9 cellular contexts compared by ENCODE assay signal in the genomic region with DNA sequence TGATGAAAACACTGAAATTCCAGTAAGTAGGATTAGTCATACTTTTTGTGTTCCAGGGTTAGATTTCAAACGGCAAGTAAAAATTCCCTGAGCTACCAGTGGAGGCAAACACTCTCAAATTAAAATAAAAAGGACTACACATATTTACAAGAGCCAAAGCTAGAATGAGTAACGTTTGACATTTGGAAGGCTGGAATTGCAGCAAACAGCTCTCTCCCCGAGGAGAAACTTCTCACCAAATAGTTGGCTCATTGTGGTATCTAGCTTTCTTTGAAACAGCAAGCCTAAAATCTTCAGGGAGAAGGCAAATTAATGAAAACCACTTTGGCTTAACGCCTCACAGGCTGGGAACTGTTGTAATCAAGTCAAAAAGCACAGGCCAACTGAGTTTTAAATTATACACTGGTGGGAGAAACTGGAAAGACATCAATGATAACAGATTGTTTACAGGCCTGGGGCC.
DNase-seq lines count a peak whose midpoint lies in the region; ATAC-seq, FAIRE-seq and TF ChIP-seq lines count a peak whose summit lies in the region.
"Had no signal": no experiment of that assay in that cellular context is flagged by ENCODE, and none has a peak within 500 bp of the region (broad histone marks: within the 10 kb centered on the region; RNA-seq: fewer than 3 reads in every experiment).

No MANE protein-coding gene starts in this region.

- TF ChIP-seq CTCF in dorsolateral prefrontal cortex (IDR thresholded peaks at IDR 0.05 in 54 of 56, conservative IDR thresholded peaks at IDR 0.05 in 2 of 56; ENCODE audit: low read depth in 1 of 56, partially characterized antibody in 56 of 56) (peak in 3 of 56 donors; percentile 6 to 15 (median 10)), lower lobe of right lung (IDR thresholded peaks at IDR 0.05) (no peak), tibial nerve (IDR thresholded peaks at IDR 0.05) (peak; percentile 27 to 64 (median 56))

- peak; percentile 45 to 62 for ATAC-seq in lower lobe of right lung

- H3K9me3 ChIP-seq in lower lobe of right lung (no peaks in the 10 kb centered on the region), tibial nerve (no peaks in the 10 kb centered on the region)

- H3K27ac ChIP-seq in dorsolateral prefrontal cortex (peak overlapping the region in 31 of 59 donors; percentile 5 to 77 (median 48)), lower lobe of right lung (no peak overlapping the region), tibial nerve (peak overlapping the region; percentile 56 to 79 (median 69))

- peaks cover 15% of the 10 kb centered on the region for H3K4me1 ChIP-seq in lower lobe of right lung
- peaks cover 0 to 77% (median 13%) of the 10 kb centered on the region in 4 donors for H3K4me1 ChIP-seq in tibial nerve

- H3K4me3 ChIP-seq in dorsolateral prefrontal cortex: no peak overlapping the region
- H3K4me3 ChIP-seq in lower lobe of right lung: no peak overlapping the region
- H3K4me3 ChIP-seq in tibial nerve: no peak overlapping the region

- H3K27me3 ChIP-seq in dorsolateral prefrontal cortex (no peaks in the 10 kb centered on the region), lower lobe of right lung (ENCODE audit: low read depth) (no peaks in the 10 kb centered on the region), tibial nerve (no peaks in the 10 kb centered on the region)

- no peak for FAIRE-seq in HTR-8/SVneo (lab: Jason Lieb, UNC)

- TF ChIP-seq POLR2A in tibial nerve (IDR thresholded peaks at IDR 0.05): no peak

- intact Hi-C loops in dorsolateral prefrontal cortex (cut with DNase I) (no loop called here), lower lobe of right lung (cut with DNase I) (no loop called here)

- H3K36me3 ChIP-seq in lower lobe of right lung: no peaks in the 10 kb centered on the region
- H3K36me3 ChIP-seq in tibial nerve: no peaks in the 10 kb centered on the region

- DNase-seq in HTR-8/SVneo (ENCODE audit: insufficient read length, low spot score): peak; percentile 26
- no peak for DNase-seq in dorsolateral prefrontal cortex
- no peak for DNase-seq in lower lobe of right lung
- peak in 1 of 2 donors; percentile 68 for DNase-seq in tibial nerve (ENCODE audit: low spot score in 2 of 2)
- no peak for DNase-seq in NCI-H1417 treated with DMSO at 0.1 percent for 48 hours (lab: John Stamatoyannopoulos, UW)
- DNase-seq in 8988T: no peak
- DNase-seq in NCI-H2196 treated with DMSO at 0.1 percent for 48 hours (lab: John Stamatoyannopoulos, UW; ENCODE audit: unreplicated experiment): no peak
- no peak for DNase-seq in NK-92 (lab: John Stamatoyannopoulos, UW; ENCODE audit: unreplicated experiment)
- DNase-seq: H7 had no signal

- 10 to 21% methylated on average over 4 of the region's 4 CpGs for WGBS in tibial nerve, 2 donors

- TF ChIP-seq EP300 in tibial nerve (IDR thresholded peaks at IDR 0.05): peak in 1 of 2 donors; percentile 93
